Comparison of ENCODE assay signal across 10 cellular contexts in the genomic region with DNA sequence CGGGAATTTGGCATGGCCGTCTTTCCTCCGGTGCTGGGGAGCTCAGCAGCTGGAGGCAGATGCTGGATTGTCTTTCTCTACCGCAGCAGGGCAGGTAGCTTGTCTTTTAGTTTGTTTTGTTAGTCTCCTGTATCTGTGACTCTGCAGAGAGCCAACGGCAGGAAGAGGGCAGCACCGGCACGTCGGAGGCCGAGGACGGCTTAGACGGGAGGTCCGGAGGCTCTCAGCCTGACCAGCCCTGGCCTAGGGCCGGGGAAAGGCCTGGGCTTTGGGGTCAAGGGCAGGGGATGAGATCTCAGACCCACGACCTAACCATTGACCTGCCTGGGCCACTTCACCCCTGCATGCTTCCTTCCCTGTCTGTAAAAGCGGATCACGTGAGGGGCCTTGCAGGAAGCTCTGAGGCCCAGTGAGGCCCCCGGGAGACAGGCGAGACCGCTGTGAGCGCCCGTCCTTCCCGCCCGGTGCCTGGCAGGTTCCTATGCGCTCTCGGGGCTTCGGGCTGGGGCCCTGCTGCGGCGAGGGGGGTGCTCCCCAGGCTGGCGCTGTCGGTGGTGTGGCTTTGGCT.
DNase-seq lines count a peak whose midpoint lies in the region; ATAC-seq and TF ChIP-seq lines count a peak whose summit lies in the region.
"Had no signal": no experiment of that assay in that cellular context is flagged by ENCODE, and none has a peak within 500 bp of the region (broad histone marks: within the 10 kb centered on the region; RNA-seq: fewer than 3 reads in every experiment).

No MANE protein-coding gene starts in this region.

- WGBS in esophagus squamous epithelium, 2 donors, result 35 to 38% methylated on average over 4 to 14 of the region's 30 CpGs

- H3K9ac ChIP-seq in neural cell (ENCODE audit: low read length), result no peak overlapping the region

- H2AFZ ChIP-seq in neural cell (ENCODE audit: low read depth, low read length), result no peak overlapping the region

- H3K9me3 Mint-ChIP-seq in T-helper 2 cell treated with Interferon-gamma antibody and Interleukin-4, amounts not matched to agents 5 μg/mL and 100 μg/mL, for 36 hours, result no peaks in the 10 kb centered on the region
- no peaks in the 10 kb centered on the region for H3K9me3 Mint-ChIP-seq in Caco-2 (ENCODE audit: unreplicated experiment)
- H3K9me3 Mint-ChIP-seq: activated naive CD8-positive, alpha-beta T cell treated with anti-CD3 and anti-CD28 coated beads, Interleukin-2, amount 10 ng/mL, durations not matched to agents 7 days and 5 days had no signal

- intact Hi-C loops in esophagus squamous epithelium (cut with DNase I) (loop anchor here (5.0 to 10.0 kb wide), 2 partner anchors 213 to 290 kb away; no protein-coding TSS in a partner anchor), Caco-2 (cut with micrococcal nuclease; ENCODE audit: unreplicated experiment) (loop anchor here (5.0 kb wide), 2 partner anchors 133 to 293 kb away; no protein-coding TSS in a partner anchor)

- H3K27me3 Mint-ChIP-seq in T-helper 2 cell treated with Interferon-gamma antibody and Interleukin-4, amounts not matched to agents 5 μg/mL and 100 μg/mL, for 36 hours (ENCODE audit: low read depth), result peaks cover 2% of the 10 kb centered on the region
- no peaks in the 10 kb centered on the region for H3K27me3 Mint-ChIP-seq in Caco-2 (ENCODE audit: insufficient read depth, unreplicated experiment)
- H3K27me3 Mint-ChIP-seq: activated naive CD8-positive, alpha-beta T cell treated with anti-CD3 and anti-CD28 coated beads, Interleukin-2, amount 10 ng/mL, durations not matched to agents 7 days and 5 days had no signal

- TF ChIP-seq POLR2A in esophagus squamous epithelium (IDR thresholded peaks at IDR 0.05), result no peak

- H3K27me3 ChIP-seq in esophagus squamous epithelium (no peaks in the 10 kb centered on the region), neural cell (ENCODE audit: insufficient read depth, low read depth, low read length) (no peaks in the 10 kb centered on the region), Caco-2 (replicated peaks; ENCODE audit: control insufficient read depth, insufficient read depth, low read length) (no peaks in the 10 kb centered on the region)
- H3K27me3 ChIP-seq: MG63 had no signal

- peaks cover 10 to 24% (median 11%) of the 10 kb centered on the region in 3 donors for H3K4me1 ChIP-seq in esophagus squamous epithelium
- H3K4me1 ChIP-seq in Caco-2, result no peaks in the 10 kb centered on the region

- peak in 4 of 6 experiments; percentile 29 to 81 (median 55) for TF ChIP-seq CTCF in esophagus squamous epithelium (IDR thresholded peaks at IDR 0.05)
- TF ChIP-seq CTCF in neural cell (IDR thresholded peaks at IDR 0.05; ENCODE audit: poor library complexity, severe bottlenecking), result peak; percentile 53
- no peak for TF ChIP-seq CTCF in Caco-2 (IDR thresholded peaks at IDR 0.05; ENCODE audit: insufficient read depth in 1 of 2, low read depth in 1 of 2, low read length in 1 of 2, severe bottlenecking in 1 of 2, unreplicated experiment in 1 of 2)

- no peak overlapping the region for H3K4me2 ChIP-seq in neural cell (ENCODE audit: low read length)

- DNase-seq in GF-D8 (lab: John Stamatoyannopoulos, UW) (peak; percentile 61), MV-4-11 (lab: John Stamatoyannopoulos, UW) (peak; percentile 23), esophagus squamous epithelium (lab: John Stamatoyannopoulos, UW) (no peak), Caco-2 (no peak)
- no peak for DNase-seq in T-helper 2 cell treated with Interferon-gamma antibody and Interleukin-4, amounts not matched to agents 5 μg/mL and 100 μg/mL, for 36 hours (ENCODE audit: low spot score)
- no peak for DNase-seq in activated CD4-positive, alpha-beta T cell treated with anti-CD3 and anti-CD28 coated beads, Interleukin-2, amount 50 U/mL, for 48 hours
- DNase-seq: activated naive CD8-positive, alpha-beta T cell treated with anti-CD3 and anti-CD28 coated beads, Interleukin-2, amount 10 ng/mL, durations not matched to agents 7 days and 5 days; MG63 had no signal

- TF ChIP-seq RAD21 in neural cell (conservative IDR thresholded peaks at IDR 0.05), result peak; percentile 62

- H3K4me3 Mint-ChIP-seq in T-helper 2 cell treated with Interferon-gamma antibody and Interleukin-4, amounts not matched to agents 5 μg/mL and 100 μg/mL, for 36 hours, result no peak overlapping the region
- H3K4me3 Mint-ChIP-seq in Caco-2 (ENCODE audit: unreplicated experiment), result no peak overlapping the region
- H3K4me3 Mint-ChIP-seq: activated naive CD8-positive, alpha-beta T cell treated with anti-CD3 and anti-CD28 coated beads, Interleukin-2, amount 10 ng/mL, durations not matched to agents 7 days and 5 days had no signal

- peaks cover 3% of the 10 kb centered on the region for H3K4me1 Mint-ChIP-seq in T-helper 2 cell treated with Interferon-gamma antibody and Interleukin-4, amounts not matched to agents 5 μg/mL and 100 μg/mL, for 36 hours (ENCODE audit: low read depth)
- no peaks in the 10 kb centered on the region for H3K4me1 Mint-ChIP-seq in Caco-2 (ENCODE audit: low read depth, unreplicated experiment)

- H3K36me3 ChIP-seq in esophagus squamous epithelium (no peaks in the 10 kb centered on the region), neural cell (ENCODE audit: insufficient read depth, low read length) (no peaks in the 10 kb centered on the region), Caco-2 (ENCODE audit: control insufficient read depth, insufficient read depth, low read length) (no peaks in the 10 kb centered on the region)
- H3K36me3 ChIP-seq: MG63 had no signal

- H3K9me3 ChIP-seq in esophagus squamous epithelium, result no peaks in the 10 kb centered on the region
- no peaks in the 10 kb centered on the region for H3K9me3 ChIP-seq in neural cell (ENCODE audit: low read length)
- H3K9me3 ChIP-seq in Caco-2, result no peaks in the 10 kb centered on the region
- H3K9me3 ChIP-seq: MG63 had no signal

- H4K20me1 ChIP-seq in neural cell (ENCODE audit: insufficient read depth), result no peaks in the 10 kb centered on the region

- peak overlapping the region in 1 of 4 donors; percentile 5 for H3K27ac ChIP-seq in esophagus squamous epithelium
- H3K27ac ChIP-seq in neural cell (ENCODE audit: low read length), result no peak overlapping the region

- no peaks in the 10 kb centered on the region for H3K79me2 ChIP-seq in neural cell (replicated peaks; ENCODE audit: insufficient read depth, low read length)

- H3K9me2 ChIP-seq in neural cell (ENCODE audit: insufficient read depth, low read length), result no peaks in the 10 kb centered on the region

- H3K27ac Mint-ChIP-seq in T-helper 2 cell treated with Interferon-gamma antibody and Interleukin-4, amounts not matched to agents 5 μg/mL and 100 μg/mL, for 36 hours, result no peak overlapping the region
- no peak overlapping the region for H3K27ac Mint-ChIP-seq in Caco-2 (ENCODE audit: unreplicated experiment)
- H3K27ac Mint-ChIP-seq: activated naive CD8-positive, alpha-beta T cell treated with anti-CD3 and anti-CD28 coated beads, Interleukin-2, amount 10 ng/mL, durations not matched to agents 7 days and 5 days had no signal

- ATAC-seq in GM19397 (IDR thresholded peaks at IDR 0.05; ENCODE audit: unreplicated experiment), result no peak

- POLR2A ChIA-PET in Caco-2 (lab: Charles Lee), result no interaction called here

- no peaks in the 10 kb centered on the region for H3K36me3 Mint-ChIP-seq in T-helper 2 cell treated with Interferon-gamma antibody and Interleukin-4, amounts not matched to agents 5 μg/mL and 100 μg/mL, for 36 hours (ENCODE audit: low read depth)
- H3K36me3 Mint-ChIP-seq in Caco-2 (ENCODE audit: insufficient read depth, unreplicated experiment), result no peaks in the 10 kb centered on the region
- H3K36me3 Mint-ChIP-seq: activated naive CD8-positive, alpha-beta T cell treated with anti-CD3 and anti-CD28 coated beads, Interleukin-2, amount 10 ng/mL, durations not matched to agents 7 days and 5 days had no signal

- no TSS peak for BruUV-seq in Caco-2 (replicated peaks; lab: Mats Ljungman, UMichigan)

- CTCF ChIA-PET in Caco-2 (lab: Charles Lee), result interaction anchor here (0.6 kb wide), 1 partner anchor 207 kb away, joined by 3 read pairs; no protein-coding TSS in a partner anchor

- TF ChIP-seq EP300 in neural cell (conservative IDR thresholded peaks at IDR 0.05; ENCODE audit: poor library complexity, severe bottlenecking), result no peak

- H3K4me3 ChIP-seq in esophagus squamous epithelium, result no peak overlapping the region
- H3K4me3 ChIP-seq in neural cell (ENCODE audit: low read length), result no peak overlapping the region
- no peak overlapping the region for H3K4me3 ChIP-seq in Caco-2 (ENCODE audit: low read depth, low read length)
- H3K4me3 ChIP-seq: MG63 had no signal

- no peaks in the 10 kb centered on the region for H3F3A ChIP-seq in neural cell (ENCODE audit: insufficient read depth, low read length, poor library complexity, severe bottlenecking)

TF ChIP-seq in neural cell, 6 proteins besides CTCF, POLR2A, EP300 and RAD21:
- TF ChIP-seq EZH2 (IDR thresholded peaks at IDR 0.05; ENCODE audit: borderline replicate concordance, insufficient read depth, low read length, poor library complexity, severe bottlenecking) (no peak), SMC3 (conservative IDR thresholded peaks at IDR 0.05; ENCODE audit: poor library complexity) (peak; percentile 56)
TF ChIP-seq in neural cell: peak in this region for 1.

Comparison
In these comparisons a context has a peak if more than half of its experiments do, and no peak if none do; other contexts are left out.
1. DNase-seq: peak in GF-D8 (single experiment) and MV-4-11 (single experiment); none in esophagus squamous epithelium (single experiment), T-helper 2 cell treated with Interferon-gamma antibody and Interleukin-4, amounts not matched to agents 5 μg/mL and 100 μg/mL, for 36 hours (single experiment), Caco-2 (0 of 2) and activated CD4-positive, alpha-beta T cell treated with anti-CD3 and anti-CD28 coated beads, Interleukin-2, amount 50 U/mL, for 48 hours (0 of 2).
2. CTCF ChIP-seq: peak in esophagus squamous epithelium (4 of 6) and neural cell (single experiment); none in Caco-2 (0 of 2).